12 cellular contexts compared by ENCODE assay signal in the genomic region with DNA sequence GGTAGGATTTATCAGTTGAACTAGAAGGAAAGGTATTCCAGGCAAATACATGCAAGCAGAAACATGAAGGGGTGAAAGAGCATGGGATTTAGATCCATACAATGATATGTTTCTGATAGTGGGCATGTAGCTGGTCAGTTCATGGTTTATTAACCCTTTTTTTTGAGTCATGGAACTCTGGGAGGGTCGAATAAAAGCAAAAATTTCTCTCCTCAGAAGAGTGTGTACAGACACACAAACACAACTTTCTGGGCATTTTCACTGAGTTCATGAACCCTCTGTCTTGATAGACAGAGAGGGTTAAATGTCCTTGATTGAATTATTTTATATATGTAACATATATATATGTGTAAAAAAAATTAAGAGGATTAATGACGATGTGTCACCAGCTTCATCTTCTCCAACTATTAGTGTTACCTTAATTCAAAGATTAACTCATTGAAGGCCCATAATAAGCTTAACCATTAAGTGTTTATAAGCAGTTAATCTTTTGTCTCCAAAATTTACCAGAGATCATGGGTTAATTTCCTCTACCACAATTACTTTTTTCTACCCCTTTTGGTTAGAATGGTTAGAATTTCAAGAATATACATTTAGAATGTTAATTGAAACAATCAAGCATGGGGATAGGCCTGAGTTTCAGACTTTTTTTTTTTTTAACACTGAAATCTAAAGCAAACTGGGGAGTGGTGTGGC. TPM values are rescaled to one million over a fixed set of nuclear protein-coding genes. Genes with fewer than 3 reads are reported as not detected.
A peak's percentile ranks its signal among the peaks of the same experiment; 100 is the strongest.
DNase-seq lines count a peak whose midpoint lies in the region; ATAC-seq and TF ChIP-seq lines count a peak whose summit lies in the region.
"Had no signal": no experiment of that assay in that cellular context is flagged by ENCODE, and none has a peak within 500 bp of the region (broad histone marks: within the 10 kb centered on the region; RNA-seq: fewer than 3 reads in every experiment).

No MANE protein-coding gene starts in this region.

- H3K79me2 ChIP-seq in smooth muscle cell (ENCODE audit: low read depth) = peaks cover 29% of the 10 kb centered on the region

- H2AFZ ChIP-seq in smooth muscle cell (ENCODE audit: low read depth) = no peak overlapping the region

- H3K36me3 ChIP-seq in adipocyte (ENCODE audit: control insufficient read depth, insufficient read depth, low read length, severe bottlenecking) (no peaks in the 10 kb centered on the region), smooth muscle cell (ENCODE audit: low read depth) (no peaks in the 10 kb centered on the region)

- TF ChIP-seq CTCF in smooth muscle cell (IDR thresholded peaks at IDR 0.05; ENCODE audit: borderline replicate concordance, insufficient read depth, poor library complexity, severe bottlenecking) = no peak

- ATAC-seq in esophagus mucosa (no peak), GM21526 (IDR thresholded peaks at IDR 0.05; ENCODE audit: low FRiP score, unreplicated experiment) (no peak)
- ATAC-seq: left lobe of liver had no signal

- H3K4me1 ChIP-seq in adipocyte (ENCODE audit: control insufficient read depth, insufficient read depth, low read length) (peaks cover 14% of the 10 kb centered on the region), smooth muscle cell (ENCODE audit: low read depth) (peaks cover 6% of the 10 kb centered on the region)

- H3K27me3 ChIP-seq in adipocyte (replicated peaks; ENCODE audit: control insufficient read depth, insufficient read depth, low read length) = no peaks in the 10 kb centered on the region
- H3K27me3 ChIP-seq in smooth muscle cell (ENCODE audit: low read depth) = no peaks in the 10 kb centered on the region

- H3K9me3 ChIP-seq in adipocyte (ENCODE audit: control insufficient read depth, low read length) = no peaks in the 10 kb centered on the region
- no peaks in the 10 kb centered on the region for H3K9me3 ChIP-seq in smooth muscle cell (replicated peaks; ENCODE audit: low read depth)

- peak overlapping the region; percentile 100 for H3K27ac ChIP-seq in smooth muscle cell (ENCODE audit: low read depth)

- peak; percentile 73 for DNase-seq in NCI-H446 treated with DMSO at 0.1 percent for 48 hours (lab: John Stamatoyannopoulos, UW)
- DNase-seq in NCI-H446 (lab: John Stamatoyannopoulos, UW) = no peak
- peak; percentile 52 for DNase-seq in adipocyte (ENCODE audit: low read depth)
- DNase-seq in iris pigment epithelial cell (ENCODE audit: low read depth) = peak; percentile 33
- no peak for DNase-seq in smooth muscle cell (lab: John Stamatoyannopoulos, UW; ENCODE audit: unreplicated experiment)
- DNase-seq in NOMO-1 treated with dmso at 0.1 percent for 144 hours (lab: John Stamatoyannopoulos, UW; ENCODE audit: unreplicated experiment) = no peak
- DNase-seq: activated CD4-positive, alpha-beta T cell treated with anti-CD3 and anti-CD28 coated beads for 48 hours; activated effector memory CD4-positive, alpha-beta T cell treated with Interleukin-2 at 50 U/mL for 16 hours; NCI-H524 treated with DMSO at 0.1 percent for 48 hours had no signal

- peaks cover 13% of the 10 kb centered on the region for H3F3A ChIP-seq in smooth muscle cell (ENCODE audit: low read depth)

- whole genome bisulfite sequencing in smooth muscle cell (ENCODE audit: low lambda C conversion rate) = 84% methylated on average over 2 of the region's 2 CpGs

- H3K4me3 ChIP-seq in adipocyte (ENCODE audit: low read length) = no peak overlapping the region
- no peak overlapping the region for H3K4me3 ChIP-seq in smooth muscle cell

- peaks cover 38% of the 10 kb centered on the region for H4K20me1 ChIP-seq in smooth muscle cell (ENCODE audit: low read depth)

- peak overlapping the region; percentile 95 for H3K9ac ChIP-seq in adipocyte (ENCODE audit: low read length)
- no peak overlapping the region for H3K9ac ChIP-seq in smooth muscle cell (ENCODE audit: low read depth)

- H3K4me2 ChIP-seq in smooth muscle cell = no peak overlapping the region

RNA-seq across cellular contexts. Expression of a gene that starts 4.6 kb away (rescaled TPM):
- total RNA-seq in smooth muscle cell (286 and 297 TPM in 2 replicates), esophagus mucosa (41.7 TPM)
- 200 and 253 TPM in 2 replicates for polyA plus RNA-seq in smooth muscle cell

Comparison
In these comparisons a context has a peak if more than half of its experiments do, and no peak if none do; other contexts are left out.
1. DNase-seq: peak in NCI-H446 treated with DMSO at 0.1 percent for 48 hours (single experiment), adipocyte (single experiment) and iris pigment epithelial cell (single experiment); none in NCI-H446 (0 of 2), smooth muscle cell (single experiment) and NOMO-1 treated with dmso at 0.1 percent for 144 hours (single experiment).